In genomic region chr12:123365141-123365917, GRCh38 we compare ENCODE assay signal across 8 cellular contexts. TPM values are rescaled to one million over a fixed set of nuclear protein-coding genes. Genes with fewer than 3 reads are reported as not detected.
DNase-seq lines count a peak whose midpoint lies in the region; ATAC-seq, FAIRE-seq and TF ChIP-seq lines count a peak whose summit lies in the region.

No MANE protein-coding gene starts in this region.

- H3K4me1 ChIP-seq in left ventricle myocardium inferior: peaks cover 53% of the 10 kb centered on the region
- no peaks in the 10 kb centered on the region for H3K4me1 ChIP-seq in urinary bladder (ENCODE audit: insufficient read depth)

- peak overlapping the region; percentile 80 for H3K4me3 Mint-ChIP-seq in progenitor cell of endocrine pancreas (ENCODE audit: low read depth)

- H3K4me3 ChIP-seq in left ventricle myocardium inferior (peak overlapping the region; percentile 80), urinary bladder (ENCODE audit: low read depth, low read length) (peak overlapping the region; percentile 90)

- peak; percentile 63 for ATAC-seq in HG02840 (IDR thresholded peaks at IDR 0.05; ENCODE audit: low FRiP score, unreplicated experiment)

- peaks cover 9% of the 10 kb centered on the region for H3K4me1 Mint-ChIP-seq in progenitor cell of endocrine pancreas (ENCODE audit: low read depth)

- H3K9me3 ChIP-seq in left ventricle myocardium inferior (replicated peaks): no peaks in the 10 kb centered on the region

- no peaks in the 10 kb centered on the region for H3K27me3 Mint-ChIP-seq in progenitor cell of endocrine pancreas

- H3K27me3 ChIP-seq in left ventricle myocardium inferior (ENCODE audit: low read depth): no peaks in the 10 kb centered on the region

- H3K27ac ChIP-seq in left ventricle myocardium inferior (replicated peaks): peak overlapping the region; percentile 97
- H3K27ac ChIP-seq in urinary bladder (ENCODE audit: low read depth): peak overlapping the region; percentile 93

- H3K36me3 ChIP-seq in left ventricle myocardium inferior (no peaks in the 10 kb centered on the region), urinary bladder (ENCODE audit: insufficient read depth) (no peaks in the 10 kb centered on the region)

- TF ChIP-seq CTCF in left ventricle myocardium inferior (IDR thresholded peaks at IDR 0.05; ENCODE audit: borderline replicate concordance) (peak; percentile 80), progenitor cell of endocrine pancreas (IDR thresholded peaks at IDR 0.05; ENCODE audit: unreplicated experiment) (peak; percentile 80)

- intact Hi-C loops in left ventricle myocardium inferior (cut with micrococcal nuclease): no loop called here

- no peaks in the 10 kb centered on the region for H3K36me3 Mint-ChIP-seq in progenitor cell of endocrine pancreas (ENCODE audit: insufficient read depth)

- under 1% methylated on average over 50 of the region's 50 CpGs for WGBS in urinary bladder

- DNase-seq in GM12891 (ENCODE audit: insufficient read length, low spot score): peak; percentile 87
- peak; percentile 99 for DNase-seq in NCI-H1436 (lab: John Stamatoyannopoulos, UW)
- peak; percentile 96 for DNase-seq in T follicular helper cell (ENCODE audit: low read depth)
- peak; percentile 97 for DNase-seq in amniotic epithelial cell (ENCODE audit: low read depth)
- DNase-seq in left ventricle myocardium inferior: peak; percentile 98
- DNase-seq in progenitor cell of endocrine pancreas (ENCODE audit: low spot score, unreplicated experiment): peak; percentile 96

- peak; percentile 91 for FAIRE-seq in GM12891 (lab: Jason Lieb, UNC)

- no peaks in the 10 kb centered on the region for H3K9me3 Mint-ChIP-seq in progenitor cell of endocrine pancreas (ENCODE audit: low read depth)

- peak; percentile 95 for TF ChIP-seq POLR2A in GM12891 (IDR thresholded peaks at IDR 0.05; ENCODE audit: low read depth, low read length)

- peak overlapping the region; percentile 97 for H3K27ac Mint-ChIP-seq in progenitor cell of endocrine pancreas

TF ChIP-seq in GM12891, 5 proteins besides CTCF, POLR2A, EP300 and RAD21:
- TF ChIP-seq TAF1 (IDR thresholded peaks at IDR 0.05; ENCODE audit: low read depth, low read length): peak; percentile 62; the same call in 1 of the 2 replicates
- peak; percentile 100 for TF ChIP-seq PAX5 (IDR thresholded peaks at IDR 0.05; ENCODE audit: insufficient read depth, low read length, severe bottlenecking)
- peak; percentile 99 for TF ChIP-seq SPI1 (IDR thresholded peaks at IDR 0.05; ENCODE audit: low read depth, low read length)
- peak; percentile 92 for TF ChIP-seq POLR2AphosphoS5 (IDR thresholded peaks at IDR 0.05; ENCODE audit: low read depth, low read length)
- peak; percentile 87 for TF ChIP-seq POU2F2 (IDR thresholded peaks at IDR 0.05; ENCODE audit: low read depth, low read length)
TF ChIP-seq in GM12891: peak in this region for 5.

RNA-seq across cellular contexts. Expression of gene SBNO1, which starts 0.7 kb away (rescaled TPM):
- polyA plus RNA-seq in GM12891 (2012; ENCODE audit: low read depth, missing spikeins): 13.5 TPM
- total RNA-seq in left ventricle myocardium inferior (27.1 TPM), progenitor cell of endocrine pancreas (45.7 and 46.9 TPM in 2 replicates), urinary bladder (30.2 TPM)
- polyA plus RNA-seq in urinary bladder: 7.1 TPM

RNA-seq across cellular contexts. Expression of gene KMT5A, which starts 18.6 kb away (rescaled TPM):
- polyA plus RNA-seq in GM12891 (2012; ENCODE audit: low read depth, missing spikeins): 26.4 TPM
- total RNA-seq in left ventricle myocardium inferior (28.5 TPM), progenitor cell of endocrine pancreas (42.4 and 48.9 TPM in 2 replicates), urinary bladder (42.3 TPM)
- polyA plus RNA-seq in urinary bladder: 29.1 TPM

Comparison
In these comparisons a context has a peak if more than half of its experiments do, and no peak if none do; other contexts are left out.
1. Peak in every context shown above with its lines: DNase-seq, ATAC-seq, H3K4me3 ChIP-seq and H3K27ac ChIP-seq.